In genomic region chr17:55098765-55099164, GRCh38 we compare ENCODE assay signal across 8 cellular contexts.
"Had no signal": no experiment of that assay in that cellular context is flagged by ENCODE, and none has a peak within 500 bp of the region (broad histone marks: within the 10 kb centered on the region; RNA-seq: fewer than 3 reads in every experiment).

No MANE protein-coding gene starts in this region.

- ATAC-seq: GM12878 had no signal

- FAIRE-seq: G401.6, GM12878, GM12891, GM12892, GM18507, GM19239 had no signal

- H3K4me3 ChIP-seq: GM12878 had no signal

- DNase-seq: GDM1, GF-D8 had no signal
